Comparison of ENCODE assay signal across 12 cellular contexts in genomic region chr11:19394525-19395016, GRCh38.
DNase-seq lines count a peak whose midpoint lies in the region; ATAC-seq and TF ChIP-seq lines count a peak whose summit lies in the region.
"Had no signal": no experiment of that assay in that cellular context is flagged by ENCODE, and none has a peak within 500 bp of the region (broad histone marks: within the 10 kb centered on the region; RNA-seq: fewer than 3 reads in every experiment).

No MANE protein-coding gene starts in this region.

- ATAC-seq in GM18858 (IDR thresholded peaks at IDR 0.05; ENCODE audit: unreplicated experiment): peak; percentile 68
- peak; percentile 52 for ATAC-seq in GM21367 (IDR thresholded peaks at IDR 0.05; ENCODE audit: unreplicated experiment)
- peak; percentile 75 for ATAC-seq in HG03039 (IDR thresholded peaks at IDR 0.05; ENCODE audit: unreplicated experiment)
- ATAC-seq in foreskin keratinocyte: no peak

- H3K27me3 ChIP-seq in foreskin keratinocyte: no peaks in the 10 kb centered on the region
- no peaks in the 10 kb centered on the region for H3K27me3 ChIP-seq in vagina

- no peaks in the 10 kb centered on the region for H3K9me3 ChIP-seq in vagina
- H3K9me3 ChIP-seq: neutrophil, thoracic aorta had no signal

- H3K4me1 ChIP-seq in foreskin keratinocyte (no peaks in the 10 kb centered on the region), vagina (peaks cover 16% of the 10 kb centered on the region)

- no peaks in the 10 kb centered on the region for H3K36me3 ChIP-seq in vagina
- H3K36me3 ChIP-seq: neutrophil, thoracic aorta had no signal

- peak; percentile 74 for DNase-seq in amniotic epithelial cell (ENCODE audit: low read depth)
- DNase-seq in foreskin keratinocyte: no peak
- DNase-seq in vagina (ENCODE audit: extremely low spot score in 2 of 2): no peak
- DNase-seq in GOT3 (lab: John Stamatoyannopoulos, UW): no peak
- no peak for DNase-seq in NK-92 (lab: John Stamatoyannopoulos, UW; ENCODE audit: unreplicated experiment)
- DNase-seq: DMS79 treated with DMSO at 0.1 percent for 48 hours, NCI-H1048 had no signal

- TF ChIP-seq POLR2A in vagina (IDR thresholded peaks at IDR 0.05): no peak

- H3K4me3 ChIP-seq in vagina: no peak overlapping the region
- H3K4me3 ChIP-seq: thoracic aorta had no signal

- intact Hi-C loops in vagina (cut with DNase I): no loop called here

- H3K27ac ChIP-seq in foreskin keratinocyte: no peak overlapping the region
- no peak overlapping the region for H3K27ac ChIP-seq in vagina
- H3K27ac ChIP-seq: neutrophil, thoracic aorta had no signal

- no peak for TF ChIP-seq CTCF in foreskin keratinocyte (conservative IDR thresholded peaks at IDR 0.05)
- TF ChIP-seq CTCF in vagina (IDR thresholded peaks at IDR 0.05): no peak
